21 cellular contexts compared by ENCODE assay signal in the genomic region with DNA sequence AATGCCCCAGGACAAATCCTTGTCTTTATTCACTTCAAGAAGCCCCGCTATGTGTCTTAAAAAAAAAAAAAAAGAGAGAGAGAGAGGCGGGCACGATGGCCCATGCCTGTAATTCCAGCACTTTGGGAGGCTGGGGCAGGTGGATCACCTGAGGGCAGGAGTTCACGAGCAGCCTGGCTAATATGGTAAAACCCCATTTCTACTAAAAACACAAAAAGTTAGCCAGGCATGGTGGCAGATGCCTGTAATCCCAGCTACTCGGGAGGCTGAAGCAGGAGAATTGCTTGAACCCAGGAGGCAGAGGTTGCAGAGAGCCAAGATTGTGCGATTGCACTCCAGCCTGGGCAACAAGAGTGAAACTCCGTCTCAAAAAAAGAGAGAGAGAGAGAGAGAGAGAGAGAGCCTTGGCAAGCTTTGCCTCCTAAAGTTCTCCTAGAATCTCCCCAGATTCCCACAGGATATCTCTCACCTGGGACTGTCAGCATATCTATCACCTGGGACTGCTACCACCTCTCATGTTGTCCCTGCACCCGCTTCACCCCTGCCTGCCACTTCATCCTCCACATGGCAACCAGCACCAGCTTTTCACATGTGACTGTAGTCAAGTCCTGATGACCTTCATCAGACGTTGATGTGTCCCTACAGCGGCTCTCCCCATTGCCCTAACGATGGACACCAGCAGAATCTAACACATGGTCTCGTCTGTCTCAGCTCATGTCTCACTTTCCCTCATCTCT.
A peak's percentile ranks its signal among the peaks of the same experiment; 100 is the strongest.
DNase-seq lines count a peak whose midpoint lies in the region; ATAC-seq lines count a peak whose summit lies in the region.
"Had no signal": no experiment of that assay in that cellular context is flagged by ENCODE, and none has a peak within 500 bp of the region (broad histone marks: within the 10 kb centered on the region; RNA-seq: fewer than 3 reads in every experiment).

No MANE protein-coding gene starts in this region.

- H3K4me3 Mint-ChIP-seq in T-helper 1 cell treated with Interleukin-12 subunit alpha and Interleukin-12 subunit beta and Interleukin-4 antibody, amounts not matched to agents 30 μg/mL and 1 μg/mL, for 36 hours: peak overlapping the region; percentile 79
- H3K4me3 Mint-ChIP-seq in effector memory CD8-positive, alpha-beta T cell: peak overlapping the region; percentile 75 to 98
- H3K4me3 Mint-ChIP-seq in stimulated activated naive CD8-positive, alpha-beta T cell treated with anti-CD3 and anti-CD28 coated beads, Interleukin-15, amount 100 ng/mL, for 72 hours: peak overlapping the region; percentile 73 to 87
- H3K4me3 Mint-ChIP-seq: neural progenitor cell had no signal

- no peaks in the 10 kb centered on the region for H3K9me3 Mint-ChIP-seq in T-helper 1 cell treated with Interleukin-12 subunit alpha and Interleukin-12 subunit beta and Interleukin-4 antibody, amounts not matched to agents 30 μg/mL and 1 μg/mL, for 36 hours
- no peaks in the 10 kb centered on the region for H3K9me3 Mint-ChIP-seq in effector memory CD8-positive, alpha-beta T cell
- H3K9me3 Mint-ChIP-seq in stimulated activated naive CD8-positive, alpha-beta T cell treated with anti-CD3 and anti-CD28 coated beads, Interleukin-15, amount 100 ng/mL, for 72 hours: no peaks in the 10 kb centered on the region
- H3K9me3 Mint-ChIP-seq: neural progenitor cell had no signal

- peak; percentile 7 for ATAC-seq in effector memory CD8-positive, alpha-beta T cell (replicated peaks)
- ATAC-seq in stimulated activated naive CD8-positive, alpha-beta T cell treated with anti-CD3 and anti-CD28 coated beads, Interleukin-15, amount 100 ng/mL, for 72 hours: peak; percentile 15
- ATAC-seq in GM18519 (IDR thresholded peaks at IDR 0.05; ENCODE audit: low FRiP score, unreplicated experiment): no peak
- ATAC-seq: body of pancreas, SK-N-SH treated with all-trans-retinoic acid at 6 μM for 48 hours had no signal

- H3K36me3 Mint-ChIP-seq in T-helper 1 cell treated with Interleukin-12 subunit alpha and Interleukin-12 subunit beta and Interleukin-4 antibody, amounts not matched to agents 30 μg/mL and 1 μg/mL, for 36 hours (ENCODE audit: low read depth): peaks cover 77% of the 10 kb centered on the region
- peaks cover 80% of the 10 kb centered on the region for H3K36me3 Mint-ChIP-seq in effector memory CD8-positive, alpha-beta T cell (ENCODE audit: insufficient read depth)
- H3K36me3 Mint-ChIP-seq: neural progenitor cell had no signal

- DNase-seq in T-helper 1 cell (no peak), middle frontal gyrus (ENCODE audit: extremely low spot score, low spot score) (no peak)
- DNase-seq in stimulated activated CD4-positive, alpha-beta T cell treated with anti-CD3 and anti-CD28 coated beads, Interleukin-15, amount 100 ng/mL, for 24 hours: peak; percentile 47
- no peak for DNase-seq in stimulated activated CD4-positive, alpha-beta T cell treated with anti-CD3 and anti-CD28 coated beads, Interleukin-4, amount 100 ng/mL, for 4 hours
- no peak for DNase-seq in effector memory CD8-positive, alpha-beta T cell
- no peak for DNase-seq in stimulated activated naive CD8-positive, alpha-beta T cell treated with anti-CD3 and anti-CD28 coated beads, Interleukin-15, amount 100 ng/mL, for 72 hours
- DNase-seq: activated gamma-delta T cell treated with Interleukin-2 at 50 U/mL for 16 hours; body of pancreas; effector CD8-positive, alpha-beta T cell; EL; H7; KBM-7; kidney glomerular epithelial cell; MV-4-11; NCI-H1694; NCI-H748 treated with DMSO at 0.1 percent for 48 hours; stimulated activated CD4-positive, alpha-beta T cell treated with anti-CD3 and anti-CD28 coated beads, Interleukin-4, amount 100 ng/mL, for 1 hour had no signal

- no peaks in the 10 kb centered on the region for H3K27me3 Mint-ChIP-seq in T-helper 1 cell treated with Interleukin-12 subunit alpha and Interleukin-12 subunit beta and Interleukin-4 antibody, amounts not matched to agents 30 μg/mL and 1 μg/mL, for 36 hours (ENCODE audit: low read depth)
- no peaks in the 10 kb centered on the region for H3K27me3 Mint-ChIP-seq in effector memory CD8-positive, alpha-beta T cell
- H3K27me3 Mint-ChIP-seq in stimulated activated naive CD8-positive, alpha-beta T cell treated with anti-CD3 and anti-CD28 coated beads, Interleukin-15, amount 100 ng/mL, for 72 hours: no peaks in the 10 kb centered on the region

- H3K27ac Mint-ChIP-seq in T-helper 1 cell treated with Interleukin-12 subunit alpha and Interleukin-12 subunit beta and Interleukin-4 antibody, amounts not matched to agents 30 μg/mL and 1 μg/mL, for 36 hours: peak overlapping the region; percentile 84
- peak overlapping the region; percentile 85 for H3K27ac Mint-ChIP-seq in effector memory CD8-positive, alpha-beta T cell
- peak overlapping the region; percentile 85 for H3K27ac Mint-ChIP-seq in stimulated activated naive CD8-positive, alpha-beta T cell treated with anti-CD3 and anti-CD28 coated beads, Interleukin-15, amount 100 ng/mL, for 72 hours
- H3K27ac Mint-ChIP-seq: neural progenitor cell had no signal

- H3K4me1 Mint-ChIP-seq in T-helper 1 cell treated with Interleukin-12 subunit alpha and Interleukin-12 subunit beta and Interleukin-4 antibody, amounts not matched to agents 30 μg/mL and 1 μg/mL, for 36 hours (ENCODE audit: low read depth): peaks cover 56% of the 10 kb centered on the region
- peaks cover 57 to 70% of the 10 kb centered on the region in 2 donors for H3K4me1 Mint-ChIP-seq in effector memory CD8-positive, alpha-beta T cell (ENCODE audit: low read depth in 2 of 2)
- H3K4me1 Mint-ChIP-seq in stimulated activated naive CD8-positive, alpha-beta T cell treated with anti-CD3 and anti-CD28 coated beads, Interleukin-15, amount 100 ng/mL, for 72 hours: peaks cover 47% of the 10 kb centered on the region
